6 cellular contexts compared by ENCODE assay signal in the genomic region with DNA sequence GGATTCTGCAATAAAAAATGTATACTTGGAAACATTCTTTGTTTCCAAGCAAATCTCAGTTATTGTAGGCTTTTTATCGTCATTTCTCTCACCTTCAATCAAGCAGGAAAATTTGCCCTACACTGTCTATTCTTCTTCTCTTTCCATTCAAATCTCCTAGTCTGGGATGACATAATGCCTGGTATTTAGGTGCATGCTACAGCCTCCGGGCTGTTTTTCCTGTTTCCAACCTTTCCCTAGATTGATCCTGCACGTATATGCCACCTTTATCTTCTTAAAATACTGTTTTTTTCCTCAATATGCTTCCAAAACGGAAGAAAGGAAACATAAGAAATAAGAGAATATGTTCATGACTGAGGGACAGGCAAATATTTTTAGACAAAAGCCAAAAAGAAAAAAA.
"Had no signal": no experiment of that assay in that cellular context is flagged by ENCODE, and none has a peak within 500 bp of the region (broad histone marks: within the 10 kb centered on the region; RNA-seq: fewer than 3 reads in every experiment).

No MANE protein-coding gene starts in this region.

- H3K27ac Mint-ChIP-seq: H9, IgD-negative memory B cell had no signal

- H3K9ac ChIP-seq: GM23248 had no signal

- H3K27ac ChIP-seq: GM23248 had no signal

- H3K4me3 Mint-ChIP-seq: H9, IgD-negative memory B cell had no signal

- H3K36me3 Mint-ChIP-seq: IgD-negative memory B cell had no signal

- H2AFZ ChIP-seq: GM23248 had no signal

- H3K4me1 Mint-ChIP-seq: IgD-negative memory B cell had no signal

- H3K27me3 Mint-ChIP-seq: IgD-negative memory B cell had no signal

- H3K4me3 ChIP-seq: GM23248 had no signal

- DNase-seq: GOT3, H9, HCEC 1CT, KBM-7 had no signal

- H3K9me3 Mint-ChIP-seq: H9 had no signal
